ENCODE assay signal across 28 cellular contexts in the genomic region with DNA sequence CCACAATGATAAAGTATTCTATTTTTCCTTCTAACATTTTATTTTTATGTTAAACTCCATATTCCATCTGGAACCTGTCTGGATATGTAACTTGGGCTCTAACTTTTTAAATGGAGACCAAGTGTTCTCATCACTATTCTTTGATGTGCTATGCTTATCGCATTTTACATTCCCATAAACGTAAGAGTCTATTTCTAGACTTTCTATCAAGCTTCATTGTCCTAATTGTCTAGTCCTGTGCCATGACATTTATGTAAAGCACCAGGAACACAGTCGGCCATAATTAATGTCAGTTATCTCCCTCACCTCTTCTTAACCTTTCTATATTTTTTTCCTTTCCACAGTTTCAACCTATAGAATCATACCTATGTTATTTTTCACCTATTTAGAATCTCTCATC.
"Had no signal": no experiment of that assay in that cellular context is flagged by ENCODE, and none has a peak within 500 bp of the region (broad histone marks: within the 10 kb centered on the region; RNA-seq: fewer than 3 reads in every experiment).

No MANE protein-coding gene starts in this region.

- H3K36me3 Mint-ChIP-seq: activated naive CD4-positive, alpha-beta T cell treated with anti-CD3 and anti-CD28 coated beads, Interleukin-2, amount 10 ng/mL, durations not matched to agents 7 days and 5 days; activated naive CD4-positive, alpha-beta T cell treated with anti-CD3 and anti-CD28 coated beads, Interleukin-2, amount 50 U/mL, for 72 hours; activated naive CD8-positive, alpha-beta T cell treated with anti-CD3 and anti-CD28 coated beads, Interleukin-2, amount 10 ng/mL, durations not matched to agents 7 days and 5 days; brain had no signal

- H3K27ac ChIP-seq: ascending aorta, breast epithelium, cardiac muscle cell, coronary artery, esophagus muscularis mucosa, foreskin keratinocyte, gastrocnemius medialis had no signal

- H3K4me1 Mint-ChIP-seq: activated CD4-positive, alpha-beta memory T cell treated with anti-CD3 and anti-CD28 coated beads, Interleukin-2, amount 10 ng/mL, durations not matched to agents 7 days and 5 days; activated CD4-positive, alpha-beta T cell treated with anti-CD3 and anti-CD28 coated beads for 36 hours; activated CD4-positive, alpha-beta T cell treated with anti-CD3 and anti-CD28 coated beads, Interleukin-2, amount 10 ng/mL, durations not matched to agents 24 days and 14 days; activated naive CD4-positive, alpha-beta T cell treated with anti-CD3 and anti-CD28 coated beads, Interleukin-2, amount 10 ng/mL, durations not matched to agents 7 days and 5 days; activated naive CD8-positive, alpha-beta T cell treated with anti-CD3 and anti-CD28 coated beads, Interleukin-2, amount 10 ng/mL, durations not matched to agents 7 days and 5 days; central memory CD8-positive, alpha-beta T cell had no signal

- H3K27me3 ChIP-seq: ascending aorta, breast epithelium, cardiac muscle cell, esophagus muscularis mucosa, gastrocnemius medialis had no signal

- H3K4me3 Mint-ChIP-seq: activated CD4-positive, alpha-beta memory T cell treated with anti-CD3 and anti-CD28 coated beads, Interleukin-2, amount 10 ng/mL, durations not matched to agents 7 days and 5 days; activated CD4-positive, alpha-beta T cell treated with anti-CD3 and anti-CD28 coated beads for 36 hours; activated CD4-positive, alpha-beta T cell treated with anti-CD3 and anti-CD28 coated beads, Interleukin-2, amount 10 ng/mL, durations not matched to agents 24 days and 14 days; activated naive CD4-positive, alpha-beta T cell treated with anti-CD3 and anti-CD28 coated beads, Interleukin-2, amount 10 ng/mL, durations not matched to agents 7 days and 5 days; activated naive CD8-positive, alpha-beta T cell treated with anti-CD3 and anti-CD28 coated beads, Interleukin-2, amount 10 ng/mL, durations not matched to agents 7 days and 5 days; activated T-cell treated with anti-CD3 and anti-CD28 coated beads, Interleukin-2, amount 50 U/mL, for 24 hours; activated T-cell treated with anti-CD3 and anti-CD28 coated beads, Interleukin-2, amount 50 U/mL, for 72 hours; brain; central memory CD8-positive, alpha-beta T cell; effector memory CD8-positive, alpha-beta T cell had no signal

- H3K4me3 ChIP-seq: ascending aorta, breast epithelium, cardiac muscle cell, coronary artery, esophagus muscularis mucosa, gastrocnemius medialis had no signal

- H3K9me3 ChIP-seq: ascending aorta, breast epithelium, esophagus muscularis mucosa, gastrocnemius medialis had no signal

- H3K4me1 ChIP-seq: foreskin keratinocyte had no signal

- ATAC-seq: activated CD4-positive, alpha-beta T cell treated with anti-CD3 and anti-CD28 coated beads for 36 hours; activated naive CD4-positive, alpha-beta T cell treated with anti-CD3 and anti-CD28 coated beads, Interleukin-2, amount 50 U/mL, for 72 hours; activated T-cell treated with anti-CD3 and anti-CD28 coated beads, Interleukin-2, amount 50 U/mL, for 72 hours; effector memory CD8-positive, alpha-beta T cell; foreskin keratinocyte; gastrocnemius medialis had no signal

- H3K9me3 Mint-ChIP-seq: activated CD4-positive, alpha-beta memory T cell treated with anti-CD3 and anti-CD28 coated beads, Interleukin-2, amount 10 ng/mL, durations not matched to agents 7 days and 5 days; activated CD4-positive, alpha-beta T cell treated with anti-CD3 and anti-CD28 coated beads, Interleukin-2, amount 10 ng/mL, durations not matched to agents 24 days and 14 days; activated naive CD4-positive, alpha-beta T cell treated with anti-CD3 and anti-CD28 coated beads, Interleukin-2, amount 10 ng/mL, durations not matched to agents 7 days and 5 days; activated naive CD4-positive, alpha-beta T cell treated with anti-CD3 and anti-CD28 coated beads, Interleukin-2, amount 50 U/mL, for 72 hours; activated naive CD8-positive, alpha-beta T cell treated with anti-CD3 and anti-CD28 coated beads, Interleukin-2, amount 10 ng/mL, durations not matched to agents 7 days and 5 days; activated T-cell treated with anti-CD3 and anti-CD28 coated beads, Interleukin-2, amount 50 U/mL, for 24 hours; activated T-cell treated with anti-CD3 and anti-CD28 coated beads, Interleukin-2, amount 50 U/mL, for 72 hours; brain; central memory CD8-positive, alpha-beta T cell; effector memory CD8-positive, alpha-beta T cell had no signal

- H3K27ac Mint-ChIP-seq: activated CD4-positive, alpha-beta memory T cell treated with anti-CD3 and anti-CD28 coated beads, Interleukin-2, amount 10 ng/mL, durations not matched to agents 7 days and 5 days; activated CD4-positive, alpha-beta T cell treated with anti-CD3 and anti-CD28 coated beads for 36 hours; activated CD4-positive, alpha-beta T cell treated with anti-CD3 and anti-CD28 coated beads, Interleukin-2, amount 10 ng/mL, durations not matched to agents 24 days and 14 days; activated naive CD4-positive, alpha-beta T cell treated with anti-CD3 and anti-CD28 coated beads, Interleukin-2, amount 10 ng/mL, durations not matched to agents 7 days and 5 days; activated naive CD4-positive, alpha-beta T cell treated with anti-CD3 and anti-CD28 coated beads, Interleukin-2, amount 50 U/mL, for 72 hours; activated naive CD8-positive, alpha-beta T cell treated with anti-CD3 and anti-CD28 coated beads, Interleukin-2, amount 10 ng/mL, durations not matched to agents 7 days and 5 days; activated T-cell treated with anti-CD3 and anti-CD28 coated beads, Interleukin-2, amount 50 U/mL, for 24 hours; activated T-cell treated with anti-CD3 and anti-CD28 coated beads, Interleukin-2, amount 50 U/mL, for 72 hours; brain; effector memory CD8-positive, alpha-beta T cell had no signal

- DNase-seq: activated CD4-positive, alpha-beta memory T cell treated with anti-CD3 and anti-CD28 coated beads, Interleukin-2, amount 10 ng/mL, durations not matched to agents 7 days and 5 days; activated CD4-positive, alpha-beta T cell treated with anti-CD3 and anti-CD28 coated beads for 36 hours; activated CD4-positive, alpha-beta T cell treated with anti-CD3 and anti-CD28 coated beads, Interleukin-2, amount 10 ng/mL, durations not matched to agents 24 days and 14 days; activated CD4-positive, CD25-positive, alpha-beta regulatory T cell; activated CD4-positive, CD25-positive, alpha-beta regulatory T cell treated with anti-CD3 and anti-CD28 coated beads, Interleukin-2, amount 50 U/mL, for 72 hours; activated CD8-positive, alpha-beta memory T cell treated with anti-CD3 and anti-CD28 coated beads, Interleukin-2, amount 50 U/mL, for 48 hours; activated gamma-delta T cell; activated naive CD4-positive, alpha-beta T cell; activated naive CD4-positive, alpha-beta T cell treated with anti-CD3 and anti-CD28 coated beads, Interleukin-2, amount 10 ng/mL, durations not matched to agents 7 days and 5 days; activated naive CD8-positive, alpha-beta T cell treated with anti-CD3 and anti-CD28 coated beads, Interleukin-2, amount 10 ng/mL, durations not matched to agents 7 days and 5 days; activated T-cell treated with anti-CD3 and anti-CD28 coated beads for 4 hours; activated T-cell treated with anti-CD3 and anti-CD28 coated beads, Interleukin-2, amount 50 U/mL, for 24 hours; activated T-cell treated with anti-CD3 and anti-CD28 coated beads, Interleukin-2, amount 50 U/mL, for 72 hours; dermis blood vessel endothelial cell; effector CD4-positive, alpha-beta T cell; effector memory CD8-positive, alpha-beta T cell; erythroblast; foreskin keratinocyte; gastrocnemius medialis; T-helper 2 cell had no signal

- H3K36me3 ChIP-seq: ascending aorta, breast epithelium, cardiac muscle cell, esophagus muscularis mucosa, gastrocnemius medialis had no signal
